In genomic region chr20:36808317-36809257, GRCh38 we compare ENCODE assay signal across 9 cellular contexts. TPM values are rescaled to one million over a fixed set of nuclear protein-coding genes. Genes with fewer than 3 reads are reported as not detected.
DNase-seq lines count a peak whose midpoint lies in the region; ATAC-seq and TF ChIP-seq lines count a peak whose summit lies in the region.
"Had no signal": no experiment of that assay in that cellular context is flagged by ENCODE, and none has a peak within 500 bp of the region (broad histone marks: within the 10 kb centered on the region; RNA-seq: fewer than 3 reads in every experiment).

No MANE protein-coding gene starts in this region.

- no peak overlapping the region for H3K4me3 ChIP-seq in NT2/D1 (ENCODE audit: insufficient read length, low read depth)
- H3K4me3 ChIP-seq in esophagus squamous epithelium = no peak overlapping the region
- H3K4me3 ChIP-seq in neutrophil (ENCODE audit: low read depth in 1 of 2, low read length in 1 of 2) = no peak overlapping the region
- no peak overlapping the region for H3K4me3 ChIP-seq in tibial artery
- H3K4me3 ChIP-seq: BLaER1 treated with 17β-estradiol and CSF1 and Interleukin-3, amounts not matched to agents 10 nM and 100 nM had no signal

- ATAC-seq in GM21717 (IDR thresholded peaks at IDR 0.05; ENCODE audit: unreplicated experiment) = no peak

- peak; percentile 71 for DNase-seq in DMS53 (lab: John Stamatoyannopoulos, UW)
- DNase-seq in DMS53 treated with DMSO at 0.1 percent for 48 hours (lab: John Stamatoyannopoulos, UW; ENCODE audit: unreplicated experiment) = no peak
- peak; percentile 56 for DNase-seq in NT2/D1 (ENCODE audit: low read depth, low spot score)
- DNase-seq in activated T-cell treated with anti-CD3 and anti-CD28 coated beads for 1 hour (ENCODE audit: low read depth) = peak; percentile 66
- DNase-seq in esophagus squamous epithelium (lab: John Stamatoyannopoulos, UW) = no peak
- DNase-seq in tibial artery = peak in 1 of 2 donors; percentile 57

- H3K27me3 ChIP-seq in NT2/D1 (ENCODE audit: insufficient read depth, insufficient read length) = no peaks in the 10 kb centered on the region
- H3K27me3 ChIP-seq in esophagus squamous epithelium = no peaks in the 10 kb centered on the region
- H3K27me3 ChIP-seq in neutrophil = no peaks in the 10 kb centered on the region
- H3K27me3 ChIP-seq in tibial artery = no peaks in the 10 kb centered on the region
- H3K27me3 ChIP-seq: BLaER1 treated with 17β-estradiol and CSF1 and Interleukin-3, amounts not matched to agents 10 nM and 100 nM had no signal

- no peak overlapping the region for H3K9ac ChIP-seq in NT2/D1 (ENCODE audit: insufficient read length, low read depth)
- H3K9ac ChIP-seq: BLaER1 treated with 17β-estradiol and CSF1 and Interleukin-3, amounts not matched to agents 10 nM and 100 nM had no signal

- intact Hi-C loops in esophagus squamous epithelium (cut with DNase I) (no loop called here), tibial artery (cut with DNase I; ENCODE audit: low total_unique reads) (no loop called here)

- H3K9me3 ChIP-seq in NT2/D1 (ENCODE audit: insufficient read depth, low read length) (no peaks in the 10 kb centered on the region), esophagus squamous epithelium (no peaks in the 10 kb centered on the region), neutrophil (no peaks in the 10 kb centered on the region), tibial artery (no peaks in the 10 kb centered on the region)
- H3K9me3 ChIP-seq: BLaER1 treated with 17β-estradiol and CSF1 and Interleukin-3, amounts not matched to agents 10 nM and 100 nM had no signal

- H3K36me3 ChIP-seq in NT2/D1 (ENCODE audit: insufficient read depth, insufficient read length, low read length) = peaks cover 76% of the 10 kb centered on the region
- peaks cover 5 to 94% (median 25%) of the 10 kb centered on the region in 3 donors for H3K36me3 ChIP-seq in esophagus squamous epithelium
- no peaks in the 10 kb centered on the region for H3K36me3 ChIP-seq in neutrophil
- peaks cover 59 to 89% (median 71%) of the 10 kb centered on the region in 3 donors for H3K36me3 ChIP-seq in tibial artery

- H3K27ac ChIP-seq in esophagus squamous epithelium = peak overlapping the region; percentile 25 to 79 (median 62)
- no peak overlapping the region for H3K27ac ChIP-seq in neutrophil
- H3K27ac ChIP-seq in tibial artery = no peak overlapping the region

- no peak for TF ChIP-seq POLR2A in esophagus squamous epithelium (IDR thresholded peaks at IDR 0.05)

- TF ChIP-seq CTCF in esophagus squamous epithelium (IDR thresholded peaks at IDR 0.05) (peak; percentile 34 to 75 (median 62)), neutrophil (IDR thresholded peaks at IDR 0.05) (peak; percentile 79), tibial artery (IDR thresholded peaks at IDR 0.05) (peak; percentile 48 to 76)

- H3K4me1 ChIP-seq in NT2/D1 (ENCODE audit: insufficient read depth, insufficient read length) (peaks cover 6% of the 10 kb centered on the region), esophagus squamous epithelium (peaks cover 6 to 44% (median 8%) of the 10 kb centered on the region in 3 donors), neutrophil (ENCODE audit: control insufficient read depth in 1 of 2, insufficient read depth in 1 of 2, low read depth in 1 of 2, low read length in 1 of 2) (no peaks in the 10 kb centered on the region), tibial artery (peaks cover 0 to 6% (median 0%) of the 10 kb centered on the region in 4 donors)

- 81 to 90% methylated on average over 10 to 12 of the region's 19 CpGs for WGBS in esophagus squamous epithelium, 2 donors

RNA-seq across cellular contexts. Expression of gene DSN1, which starts 35.0 kb away (rescaled TPM):
- total RNA-seq in esophagus squamous epithelium = 10 to 100 TPM in 2 of 4 donors, 1 to 10 TPM in 2; 6.9 to 13.0 (median 9.7) TPM

Comparison
In these comparisons a context has a peak if more than half of its experiments do, and no peak if none do; other contexts are left out.
1. DNase-seq: peak in DMS53 (single experiment), NT2/D1 (single experiment) and activated T-cell treated with anti-CD3 and anti-CD28 coated beads for 1 hour (single experiment); none in DMS53 treated with DMSO at 0.1 percent for 48 hours (single experiment) and esophagus squamous epithelium (single experiment).
2. H3K27ac ChIP-seq: peak in esophagus squamous epithelium (4 of 4); none in neutrophil (single experiment) and tibial artery (0 of 2).
3. Peak in every context shown above with its lines, with median percentiles within 50 percentile points of each other: CTCF ChIP-seq.